8 cellular contexts compared by ENCODE assay signal in genomic region chr3:71130516-71131384, GRCh38.
DNase-seq lines count a peak whose midpoint lies in the region; ATAC-seq and TF ChIP-seq lines count a peak whose summit lies in the region.

No MANE protein-coding gene starts in this region.

- peak overlapping the region; percentile 80 to 91 (median 82) for H3K27ac ChIP-seq in esophagus muscularis mucosa (replicated peaks in 1 of 4)

- H3K27me3 ChIP-seq in esophagus muscularis mucosa: no peaks in the 10 kb centered on the region

- no peak for TF ChIP-seq EP300 in esophagus muscularis mucosa (IDR thresholded peaks at IDR 0.05)

- H3K4me3 ChIP-seq in esophagus muscularis mucosa: peak overlapping the region; percentile 44 to 60 (median 57)

- peaks cover 55 to 78% (median 74%) of the 10 kb centered on the region in 4 donors for H3K4me1 ChIP-seq in esophagus muscularis mucosa

- TF ChIP-seq CTCF in esophagus muscularis mucosa (IDR thresholded peaks at IDR 0.05): no peak

- intact Hi-C loops in esophagus muscularis mucosa (cut with DNase I): loop anchor here (5.0 kb wide), 1 partner anchor 112 kb away; no protein-coding TSS in a partner anchor

- WGBS in esophagus muscularis mucosa: 9% methylated on average over 19 of the region's 19 CpGs

- ATAC-seq in HG02852 (IDR thresholded peaks at IDR 0.05; ENCODE audit: unreplicated experiment) (peak; percentile 66), naive B cell (ENCODE audit: low read depth in 2 of 2) (peak; percentile 82 to 90), GM19455 (IDR thresholded peaks at IDR 0.05; ENCODE audit: unreplicated experiment) (no peak)

- peaks cover 54 to 86% (median 79%) of the 10 kb centered on the region in 3 donors for H3K4me1 Mint-ChIP-seq in naive B cell

- no peaks in the 10 kb centered on the region for H3K27me3 Mint-ChIP-seq in naive B cell

- H3K9me3 Mint-ChIP-seq in naive B cell: no peaks in the 10 kb centered on the region

- H3K36me3 Mint-ChIP-seq in naive B cell: no peaks in the 10 kb centered on the region

- no peak for TF ChIP-seq POLR2A in esophagus muscularis mucosa (IDR thresholded peaks at IDR 0.05; ENCODE audit: low read depth)

- peak overlapping the region; percentile 93 to 99 (median 98) for H3K27ac Mint-ChIP-seq in naive B cell

- H3K36me3 ChIP-seq in esophagus muscularis mucosa: no peaks in the 10 kb centered on the region

- peak overlapping the region; percentile 90 to 98 (median 96) for H3K4me3 Mint-ChIP-seq in naive B cell

- DNase-seq in GF-D8 (lab: John Stamatoyannopoulos, UW) (peak; percentile 45), NK-92 (lab: John Stamatoyannopoulos, UW; ENCODE audit: unreplicated experiment) (peak; percentile 1), activated T-cell treated with anti-CD3 and anti-CD28 coated beads for 48 hours (ENCODE audit: low read depth) (peak; percentile 41), esophagus muscularis mucosa (ENCODE audit: extremely low spot score) (peak; percentile 94), naive B cell (peak; percentile 69)
- DNase-seq in stimulated activated naive CD4-positive, alpha-beta T cell treated with Interleukin-2 at 50 U/mL for 16 hours (lab: John Stamatoyannopoulos, UW): peak; percentile 67

- H3K9me3 ChIP-seq in esophagus muscularis mucosa: no peaks in the 10 kb centered on the region

Comparison
In these comparisons a context has a peak if more than half of its experiments do, and no peak if none do; other contexts are left out.
1. DNase-seq: peak in every context shown above with its lines; median percentile 94 in esophagus muscularis mucosa; 69 in naive B cell; 67 in stimulated activated naive CD4-positive, alpha-beta T cell treated with Interleukin-2 at 50 U/mL for 16 hours; 45 in GF-D8; 41 in activated T-cell treated with anti-CD3 and anti-CD28 coated beads for 48 hours; 1 in NK-92.